Comparison of ENCODE assay signal across 14 cellular contexts in genomic region chr15:59369597-59369996, GRCh38. TPM values are rescaled to one million over a fixed set of nuclear protein-coding genes. Genes with fewer than 3 reads are reported as not detected.
DNase-seq lines count a peak whose midpoint lies in the region; ATAC-seq and TF ChIP-seq lines count a peak whose summit lies in the region.
"Had no signal": no experiment of that assay in that cellular context is flagged by ENCODE, and none has a peak within 500 bp of the region (broad histone marks: within the 10 kb centered on the region; RNA-seq: fewer than 3 reads in every experiment).

No MANE protein-coding gene starts in this region.

- peak overlapping the region; percentile 75 for H3K4me2 ChIP-seq in DOHH2 (ENCODE audit: low read length)

- H3K9me3 ChIP-seq in DOHH2 (ENCODE audit: control insufficient read depth, insufficient read depth, low read length) = no peaks in the 10 kb centered on the region

- DNase-seq in RWPE1 (ENCODE audit: low spot score) (peak; percentile 48), foreskin keratinocyte (peak; percentile 54 to 71), DMS 273 (lab: John Stamatoyannopoulos, UW; ENCODE audit: unreplicated experiment) (no peak), AG20443 (ENCODE audit: low spot score) (no peak), NCI-H69 (lab: John Stamatoyannopoulos, UW) (no peak), mesenteric fat pad (ENCODE audit: low spot score) (no peak)
- DNase-seq: activated CD4-positive, alpha-beta T cell treated with anti-CD3 and anti-CD28 coated beads for 1 hour; DMS79 treated with DMSO at 0.1 percent for 48 hours; NCI-H2107; retina; stimulated activated CD4-positive, alpha-beta T cell treated with anti-CD3 and anti-CD28 coated beads, Interleukin-4, amount 100 ng/mL, for 4 hours; T-cell had no signal

- no peaks in the 10 kb centered on the region for H4K20me1 ChIP-seq in DOHH2 (ENCODE audit: control insufficient read depth, insufficient read depth, low read depth, low read length)

- H3K4me3 ChIP-seq in DOHH2 (ENCODE audit: low read length) = no peak overlapping the region

- peaks cover 47% of the 10 kb centered on the region for H3K4me1 ChIP-seq in DOHH2 (ENCODE audit: control insufficient read depth, low read length)
- peaks cover 50% of the 10 kb centered on the region for H3K4me1 ChIP-seq in foreskin keratinocyte

- POLR2A ChIA-PET in RWPE1 (lab: Yijun Ruan, JAX; ENCODE audit: low non-redundant PET) = no interaction called here

- CTCF ChIA-PET in RWPE1 (lab: Yijun Ruan, JAX) = interaction anchor here (0.7 kb wide), 1 partner anchor 26 kb away, joined by 4 read pairs; no protein-coding TSS in a partner anchor

- peaks cover 11% of the 10 kb centered on the region for H3F3A ChIP-seq in DOHH2 (ENCODE audit: control insufficient read depth, insufficient read depth)

- H3K27ac ChIP-seq in DOHH2 (ENCODE audit: low read depth, low read length) = no peak overlapping the region
- peak overlapping the region; percentile 85 for H3K27ac ChIP-seq in RWPE1
- H3K27ac ChIP-seq in foreskin keratinocyte = peak overlapping the region; percentile 75

- H3K9me2 ChIP-seq in DOHH2 (replicated peaks; ENCODE audit: control insufficient read depth, low read length) = no peaks in the 10 kb centered on the region

- ATAC-seq in GM21390 (IDR thresholded peaks at IDR 0.05; ENCODE audit: unreplicated experiment) (peak; percentile 36), foreskin keratinocyte (peak; percentile 16)
- ATAC-seq: T-cell had no signal

- peaks cover 81% of the 10 kb centered on the region for H3K79me2 ChIP-seq in DOHH2 (ENCODE audit: control insufficient read depth, low read length)

- no peak for TF ChIP-seq CTCF in DOHH2 (IDR thresholded peaks at IDR 0.05; ENCODE audit: low read depth, low read length, poor library complexity, severe bottlenecking)
- TF ChIP-seq CTCF in RWPE1 (conservative IDR thresholded peaks at IDR 0.05; ENCODE audit: low read depth) = no peak
- TF ChIP-seq CTCF in foreskin keratinocyte (conservative IDR thresholded peaks at IDR 0.05) = no peak

- peaks cover 3% of the 10 kb centered on the region; the same call in 1 of the 2 replicates for H3K36me3 ChIP-seq in DOHH2 (ENCODE audit: control insufficient read depth, low read length)

- H3K27me3 ChIP-seq in DOHH2 (ENCODE audit: control insufficient read depth, low read length) (no peaks in the 10 kb centered on the region), foreskin keratinocyte (no peaks in the 10 kb centered on the region)

RNA-seq across cellular contexts. Expression of gene MYO1E, which starts 3.1 kb away (rescaled TPM):
- total RNA-seq in foreskin keratinocyte (132 and 159 TPM in 2 replicates), mesenteric fat pad (68.7 TPM)
- 71.0 and 71.1 TPM in 2 replicates for polyA plus RNA-seq in foreskin keratinocyte

Comparison
In these comparisons a context has a peak if more than half of its experiments do, and no peak if none do; other contexts are left out.
1. DNase-seq: peak in RWPE1 (single experiment) and foreskin keratinocyte (2 of 2); none in DMS 273 (single experiment), AG20443 (single experiment), NCI-H69 (single experiment) and mesenteric fat pad (single experiment).